ENCODE assay signal across 11 cellular contexts in genomic region chr7:130365511-130366441, GRCh38. TPM values are rescaled to one million over a fixed set of nuclear protein-coding genes. Genes with fewer than 3 reads are reported as not detected.
DNase-seq lines count a peak whose midpoint lies in the region; ATAC-seq, FAIRE-seq and TF ChIP-seq lines count a peak whose summit lies in the region.
"Had no signal": no experiment of that assay in that cellular context is flagged by ENCODE, and none has a peak within 500 bp of the region (broad histone marks: within the 10 kb centered on the region; RNA-seq: fewer than 3 reads in every experiment).

No MANE protein-coding gene starts in this region.

- no peak overlapping the region for H3K4me3 Mint-ChIP-seq in activated CD4-positive, alpha-beta T cell treated with anti-CD3 and anti-CD28 coated beads for 36 hours
- peak overlapping the region; percentile 57 for H3K4me3 Mint-ChIP-seq in stimulated activated effector memory CD8-positive, alpha-beta T cell treated with anti-CD3 and anti-CD28 coated beads, Interleukin-12 subunit alpha, Interleukin-12 subunit beta, amount 100 ng/mL, for 72 hours

- no peak for FAIRE-seq in frontal cortex (lab: Jason Lieb, UNC)
- FAIRE-seq: A204.1 had no signal

- H3K36me3 Mint-ChIP-seq in activated CD4-positive, alpha-beta T cell treated with anti-CD3 and anti-CD28 coated beads for 36 hours (ENCODE audit: low read depth), result no peaks in the 10 kb centered on the region
- no peaks in the 10 kb centered on the region for H3K36me3 Mint-ChIP-seq in stimulated activated effector memory CD8-positive, alpha-beta T cell treated with anti-CD3 and anti-CD28 coated beads, Interleukin-12 subunit alpha, Interleukin-12 subunit beta, amount 100 ng/mL, for 72 hours

- CTCF ChIA-PET in activated CD4-positive, alpha-beta T cell treated with anti-CD3 and anti-CD28 coated beads for 36 hours (lab: Charles Lee), result interaction anchor here (0.5 to 0.8 kb wide), 2 partner anchors 293 to 1185 kb away, joined by 3 to 4 read pairs; no protein-coding TSS in a partner anchor

- DNase-seq in activated CD4-positive, alpha-beta T cell treated with anti-CD3 and anti-CD28 coated beads for 36 hours, result peak; percentile 57
- DNase-seq in activated CD4-positive, alpha-beta T cell treated with anti-CD3 and anti-CD28 coated beads, Interleukin-2, amount 50 U/mL, for 1 hour, result no peak
- peak; percentile 88 for DNase-seq in NCI-H82 (lab: John Stamatoyannopoulos, UW)
- DNase-seq in fibroblast of villous mesenchyme (ENCODE audit: low read depth), result peak; percentile 89
- no peak for DNase-seq in stimulated activated effector memory CD8-positive, alpha-beta T cell treated with anti-CD3 and anti-CD28 coated beads, Interleukin-12 subunit alpha, Interleukin-12 subunit beta, amount 100 ng/mL, for 72 hours (ENCODE audit: low spot score in 2 of 2)
- no peak for DNase-seq in frontal cortex (ENCODE audit: low spot score in 2 of 2)

- intact Hi-C loops in activated CD4-positive, alpha-beta T cell treated with anti-CD3 and anti-CD28 coated beads for 36 hours (cut with DNase I, micrococcal nuclease), result loop anchor here in 1 of 2 experiments (2.0 kb wide), 1 partner anchor 51 kb away; no protein-coding TSS in a partner anchor

- POLR2A ChIA-PET in activated CD4-positive, alpha-beta T cell treated with anti-CD3 and anti-CD28 coated beads for 36 hours (lab: Charles Lee), result no interaction called here

- no peak overlapping the region for H3K27ac Mint-ChIP-seq in activated CD4-positive, alpha-beta T cell treated with anti-CD3 and anti-CD28 coated beads for 36 hours
- H3K27ac Mint-ChIP-seq in stimulated activated effector memory CD8-positive, alpha-beta T cell treated with anti-CD3 and anti-CD28 coated beads, Interleukin-12 subunit alpha, Interleukin-12 subunit beta, amount 100 ng/mL, for 72 hours, result peak overlapping the region; percentile 23

- TF ChIP-seq CTCF in fibroblast of villous mesenchyme (IDR thresholded peaks at IDR 0.05; ENCODE audit: insufficient read depth, low read depth, low read length), result no peak

- no peak for ATAC-seq in activated CD4-positive, alpha-beta T cell treated with anti-CD3 and anti-CD28 coated beads for 36 hours
- ATAC-seq in HG03378 (IDR thresholded peaks at IDR 0.05; ENCODE audit: unreplicated experiment) (peak; percentile 62), GM18858 (IDR thresholded peaks at IDR 0.05; ENCODE audit: unreplicated experiment) (no peak)
- ATAC-seq in stimulated activated effector memory CD8-positive, alpha-beta T cell treated with anti-CD3 and anti-CD28 coated beads, Interleukin-12 subunit alpha, Interleukin-12 subunit beta, amount 100 ng/mL, for 72 hours, result peak; percentile 27

- H3K27me3 Mint-ChIP-seq in activated CD4-positive, alpha-beta T cell treated with anti-CD3 and anti-CD28 coated beads for 36 hours, result no peaks in the 10 kb centered on the region

- peaks cover 43% of the 10 kb centered on the region for H3K4me1 Mint-ChIP-seq in activated CD4-positive, alpha-beta T cell treated with anti-CD3 and anti-CD28 coated beads for 36 hours
- H3K4me1 Mint-ChIP-seq in stimulated activated effector memory CD8-positive, alpha-beta T cell treated with anti-CD3 and anti-CD28 coated beads, Interleukin-12 subunit alpha, Interleukin-12 subunit beta, amount 100 ng/mL, for 72 hours, result peaks cover 27% of the 10 kb centered on the region

- peaks cover 4% of the 10 kb centered on the region for H3K9me3 Mint-ChIP-seq in activated CD4-positive, alpha-beta T cell treated with anti-CD3 and anti-CD28 coated beads for 36 hours (ENCODE audit: low read depth)
- H3K9me3 Mint-ChIP-seq in stimulated activated effector memory CD8-positive, alpha-beta T cell treated with anti-CD3 and anti-CD28 coated beads, Interleukin-12 subunit alpha, Interleukin-12 subunit beta, amount 100 ng/mL, for 72 hours, result no peaks in the 10 kb centered on the region

- H3K4me3 ChIP-seq in fibroblast of villous mesenchyme (ENCODE audit: low read depth, low read length), result no peak overlapping the region
- H3K4me3 ChIP-seq: lung had no signal

RNA-seq across cellular contexts. Expression of gene CPA1, which starts 14.5 kb away (rescaled TPM):
- not detected for total RNA-seq in activated CD4-positive, alpha-beta T cell treated with anti-CD3 and anti-CD28 coated beads for 36 hours
- 0.32 and 0.86 TPM in 2 replicates for total RNA-seq in fibroblast of villous mesenchyme
- not detected for total RNA-seq in frontal cortex
- total RNA-seq: T-helper 2 cell treated with Interferon-gamma antibody and Interleukin-4, amounts not matched to agents 100 ng/mL and 5 ng/mL, for 36 hours had no signal

RNA-seq across cellular contexts. Expression of gene CPA5, which starts 21.2 kb away (rescaled TPM):
- total RNA-seq in activated CD4-positive, alpha-beta T cell treated with anti-CD3 and anti-CD28 coated beads for 36 hours, result under 1 TPM; 0.39 to 0.56 TPM
- total RNA-seq in fibroblast of villous mesenchyme (not detected in 2 replicates), frontal cortex (not detected)
- total RNA-seq: lung had no signal

Comparison
In these comparisons a context has a peak if more than half of its experiments do, and no peak if none do; other contexts are left out.
1. DNase-seq: peak in activated CD4-positive, alpha-beta T cell treated with anti-CD3 and anti-CD28 coated beads for 36 hours (single experiment), NCI-H82 (single experiment) and fibroblast of villous mesenchyme (single experiment); none in activated CD4-positive, alpha-beta T cell treated with anti-CD3 and anti-CD28 coated beads, Interleukin-2, amount 50 U/mL, for 1 hour (single experiment), stimulated activated effector memory CD8-positive, alpha-beta T cell treated with anti-CD3 and anti-CD28 coated beads, Interleukin-12 subunit alpha, Interleukin-12 subunit beta, amount 100 ng/mL, for 72 hours (0 of 2) and frontal cortex (0 of 2).
2. ATAC-seq: peak in HG03378 (single experiment) and stimulated activated effector memory CD8-positive, alpha-beta T cell treated with anti-CD3 and anti-CD28 coated beads, Interleukin-12 subunit alpha, Interleukin-12 subunit beta, amount 100 ng/mL, for 72 hours (single experiment); none in activated CD4-positive, alpha-beta T cell treated with anti-CD3 and anti-CD28 coated beads for 36 hours (single experiment) and GM18858 (single experiment).